In the genomic region with DNA sequence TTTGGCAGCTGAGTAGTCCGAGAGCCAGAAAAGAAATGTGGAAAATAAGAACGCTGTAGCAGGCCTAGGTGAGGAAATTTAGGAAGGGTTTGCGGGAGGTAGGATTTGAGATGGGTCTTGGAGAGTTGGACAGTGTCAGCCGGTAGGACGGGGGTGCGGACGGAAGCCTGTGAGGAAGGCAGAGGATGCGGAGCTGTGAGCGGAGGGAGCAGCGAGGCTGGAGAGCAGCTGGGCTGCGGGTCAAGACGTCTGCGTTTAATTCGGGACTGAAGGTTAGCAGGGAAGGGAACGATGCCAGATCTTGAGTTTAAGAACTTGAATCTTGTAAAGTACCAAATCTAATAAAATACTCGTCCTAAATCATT, we compare ENCODE assay signal across 6 cellular contexts. TPM values are rescaled to one million over a fixed set of nuclear protein-coding genes. Genes with fewer than 3 reads are reported as not detected.
DNase-seq lines count a peak whose midpoint lies in the region; ATAC-seq and TF ChIP-seq lines count a peak whose summit lies in the region.

No MANE protein-coding gene starts in this region.

- TF ChIP-seq CTCF in HEK293 (tag by site-specific recombination; IDR thresholded peaks at IDR 0.05) (no peak), mammary epithelial cell (conservative IDR thresholded peaks at IDR 0.05 in 1 of 2, IDR thresholded peaks at IDR 0.05 in 1 of 2; ENCODE audit: extremely low read depth in 1 of 2, insufficient read depth in 1 of 2, low read depth in 1 of 2, low read length in 2 of 2) (no peak), neural progenitor cell (IDR thresholded peaks at IDR 0.05) (no peak)

- no peak overlapping the region for H3K27ac Mint-ChIP-seq in neural progenitor cell

- POLR2A ChIA-PET in HEK293 (lab: Yijun Ruan, JAX), result interaction anchor here (0.9 to 1.5 kb wide), 7 partner anchors 17 to 153 kb away, joined by 3 to 7 read pairs (median 5); partner anchors contain the start of genes DPF2, MALAT1, NEAT1 and POLA2

- ATAC-seq in HG02981 (IDR thresholded peaks at IDR 0.05; ENCODE audit: unreplicated experiment) (no peak), GM21717 (IDR thresholded peaks at IDR 0.05; ENCODE audit: unreplicated experiment) (no peak)

- H2AFZ ChIP-seq in mammary epithelial cell (ENCODE audit: low read depth, low read length) (peak overlapping the region; percentile 61), neural progenitor cell (replicated peaks) (no peak overlapping the region)

- BruUV-seq in mammary epithelial cell (replicated peaks; lab: Mats Ljungman, UMichigan), result no TSS peak

- peak overlapping the region; percentile 88 for H3K4me2 ChIP-seq in mammary epithelial cell (ENCODE audit: insufficient read depth, low read depth, low read length)
- peak overlapping the region; percentile 85 for H3K4me2 ChIP-seq in neural progenitor cell

- H3K27ac ChIP-seq in HEK293 (ENCODE audit: extremely low read depth, low read depth, low read length) (no peak overlapping the region), mammary epithelial cell (ENCODE audit: insufficient read depth, low read depth, low read length) (no peak overlapping the region), neural progenitor cell (no peak overlapping the region)

- in situ Hi-C loops in mammary epithelial cell (cut with MboI; ENCODE audit: low sequenced_read_pairs in 2 of 2), result no loop called here

- intact Hi-C loops in mammary epithelial cell (cut with micrococcal nuclease), result no loop called here

- no peaks in the 10 kb centered on the region for H4K20me1 ChIP-seq in mammary epithelial cell (ENCODE audit: insufficient read depth, low read length)
- H4K20me1 ChIP-seq in neural progenitor cell (ENCODE audit: low read depth), result peaks cover 30% of the 10 kb centered on the region

- H3K36me3 ChIP-seq in HEK293 (ENCODE audit: control insufficient read depth in 2 of 2, insufficient read depth in 1 of 2, low read length in 2 of 2) (peaks cover 8 to 37% of the 10 kb centered on the region in 2 experiments), mammary epithelial cell (ENCODE audit: insufficient read depth, low read length) (peaks cover 10% of the 10 kb centered on the region), neural progenitor cell (peaks cover 2% of the 10 kb centered on the region)

- H3K79me2 ChIP-seq in mammary epithelial cell (ENCODE audit: insufficient read depth, low read length) (no peaks in the 10 kb centered on the region), neural progenitor cell (ENCODE audit: low read depth) (no peaks in the 10 kb centered on the region)

- H3K36me3 Mint-ChIP-seq in neural progenitor cell, result peaks cover 14% of the 10 kb centered on the region

- dilution Hi-C loops in mammary epithelial cell (cut with HindIII; ENCODE audit: low sequenced_read_pairs), result loop anchor here (5.0 to 10.0 kb wide), 5 partner anchors 58 to 559 kb away; partner anchors contain the start of genes FAM89B and ZNRD2

- CTCF ChIA-PET in HEK293 (lab: Yijun Ruan, JAX) (interaction anchor here (0.7 to 1.8 kb wide), 5 partner anchors 10 to 187 kb away, joined by 4 to 8 read pairs (median 5); no protein-coding TSS in a partner anchor), mammary epithelial cell (lab: Charles Lee; ENCODE audit: low non-redundant PET) (interaction anchor here (0.6 to 0.9 kb wide), 3 partner anchors 37 to 206 kb away, joined by 3 to 9 read pairs (median 4); no protein-coding TSS in a partner anchor)

- H3K9me3 ChIP-seq in HEK293 (ENCODE audit: control insufficient read depth, insufficient read depth, low read depth, low read length) (no peaks in the 10 kb centered on the region), mammary epithelial cell (replicated peaks; ENCODE audit: insufficient read depth, low read length) (no peaks in the 10 kb centered on the region), neural progenitor cell (ENCODE audit: low read depth) (no peaks in the 10 kb centered on the region)

- H3K4me1 ChIP-seq in HEK293 (ENCODE audit: control insufficient read depth, insufficient read depth, low read length), result no peaks in the 10 kb centered on the region
- peaks cover 15% of the 10 kb centered on the region for H3K4me1 ChIP-seq in mammary epithelial cell (ENCODE audit: insufficient read depth, low read length)
- peaks cover 13% of the 10 kb centered on the region for H3K4me1 ChIP-seq in neural progenitor cell

- H3K9ac ChIP-seq in mammary epithelial cell (ENCODE audit: insufficient read depth, low read length) (peak overlapping the region; percentile 11), neural progenitor cell (no peak overlapping the region)

- no peaks in the 10 kb centered on the region for H3K9me3 Mint-ChIP-seq in neural progenitor cell

- DNase-seq in mammary epithelial cell, result no peak
- no peak for DNase-seq in neural progenitor cell (ENCODE audit: low spot score)
- no peak for DNase-seq in GOT3 (lab: John Stamatoyannopoulos, UW)

- H3K27me3 ChIP-seq in mammary epithelial cell (ENCODE audit: insufficient read depth, low read length) (peaks cover 12% of the 10 kb centered on the region), neural progenitor cell (peaks cover 26% of the 10 kb centered on the region)

- H3F3A ChIP-seq in neural progenitor cell (ENCODE audit: low read depth), result peaks cover 46% of the 10 kb centered on the region

- WGBS in mammary epithelial cell (ENCODE audit: low coverage, missing lambda C conversion rate), result 25% methylated on average over 16 of the region's 16 CpGs

- H3K4me3 ChIP-seq in HEK293 (ENCODE audit: low read depth, low read length), result no peak overlapping the region
- H3K4me3 ChIP-seq in mammary epithelial cell (replicated peaks in 1 of 3; ENCODE audit: insufficient read depth in 1 of 3, low read depth in 2 of 3, low read length in 3 of 3), result peak overlapping the region in 1 of 3 experiments; percentile 41
- H3K4me3 ChIP-seq in neural progenitor cell, result peak overlapping the region; percentile 70

- peaks cover 12% of the 10 kb centered on the region for H3K27me3 Mint-ChIP-seq in neural progenitor cell (ENCODE audit: insufficient read depth, low read depth)

- peak overlapping the region; percentile 85 for H3K4me3 Mint-ChIP-seq in neural progenitor cell

- H3K4me1 Mint-ChIP-seq in neural progenitor cell, result peaks cover 25% of the 10 kb centered on the region

TF ChIP-seq in HEK293, 187 proteins besides CTCF, POLR2A, EP300 and RAD21:
- TF ChIP-seq ZNF394 (tag by site-specific recombination; IDR thresholded peaks at IDR 0.05; ENCODE audit: borderline replicate concordance) (0 out of 2 replicates have a peak, but pooled peaks have one; percentile 43), ZFP3 (tag by site-specific recombination; IDR thresholded peaks at IDR 0.05; ENCODE audit: low read depth) (no peak)
TF ChIP-seq in HEK293: peak in this region for 1.

RNA-seq across cellular contexts. Expression of gene TIGD3, which starts 0.7 kb away (rescaled TPM):
- total RNA-seq in mammary epithelial cell (not detected), neural progenitor cell (ENCODE audit: low replicate concordance) (2.5 and 4.3 TPM in 2 replicates)
- 0.03 TPM for polyA plus RNA-seq in mammary epithelial cell
- not detected for polyA minus RNA-seq in mammary epithelial cell

RNA-seq across cellular contexts. Expression of gene DPF2, which starts 20.2 kb away (rescaled TPM):
- total RNA-seq in mammary epithelial cell (10 to 100 TPM; 31.0 to 54.6 TPM), neural progenitor cell (ENCODE audit: low replicate concordance) (63.3 and 72.1 TPM in 2 replicates)
- polyA plus RNA-seq in mammary epithelial cell, result 32.7 TPM
- polyA minus RNA-seq in mammary epithelial cell, result 80.0 TPM

RNA-seq across cellular contexts. Expression of gene SLC25A45, which starts 28.6 kb away (rescaled TPM):
- total RNA-seq in mammary epithelial cell, result 1 to 10 TPM in 1 of 2 donors, under 1 TPM in 1; 0.50 to 2.4 TPM
- 0.28 TPM for polyA plus RNA-seq in mammary epithelial cell
- 2.0 TPM for polyA minus RNA-seq in mammary epithelial cell
- 0.47 and 1.2 TPM in 2 replicates for total RNA-seq in neural progenitor cell (ENCODE audit: low replicate concordance)

RNA-seq across cellular contexts. Expression of gene FRMD8, which starts 32.6 kb away (rescaled TPM):
- total RNA-seq in mammary epithelial cell (10 to 100 TPM; 43.4 to 74.8 TPM), neural progenitor cell (ENCODE audit: low replicate concordance) (5.8 and 28.3 TPM in 2 replicates)
- polyA plus RNA-seq in mammary epithelial cell, result 34.0 TPM
- 43.2 TPM for polyA minus RNA-seq in mammary epithelial cell

RNA-seq across cellular contexts. Expression of gene CDC42EP2, which starts 39.2 kb away (rescaled TPM):
- total RNA-seq in mammary epithelial cell (10 to 100 TPM in 1 of 2 donors, 1 to 10 TPM in 1; 6.8 to 24.8 TPM), neural progenitor cell (ENCODE audit: low replicate concordance) (0.11 and 0.87 TPM in 2 replicates)
- polyA plus RNA-seq in mammary epithelial cell, result 21.8 TPM
- polyA minus RNA-seq in mammary epithelial cell, result 41.6 TPM
